Comparison of ENCODE assay signal across 25 cellular contexts in the genomic region with DNA sequence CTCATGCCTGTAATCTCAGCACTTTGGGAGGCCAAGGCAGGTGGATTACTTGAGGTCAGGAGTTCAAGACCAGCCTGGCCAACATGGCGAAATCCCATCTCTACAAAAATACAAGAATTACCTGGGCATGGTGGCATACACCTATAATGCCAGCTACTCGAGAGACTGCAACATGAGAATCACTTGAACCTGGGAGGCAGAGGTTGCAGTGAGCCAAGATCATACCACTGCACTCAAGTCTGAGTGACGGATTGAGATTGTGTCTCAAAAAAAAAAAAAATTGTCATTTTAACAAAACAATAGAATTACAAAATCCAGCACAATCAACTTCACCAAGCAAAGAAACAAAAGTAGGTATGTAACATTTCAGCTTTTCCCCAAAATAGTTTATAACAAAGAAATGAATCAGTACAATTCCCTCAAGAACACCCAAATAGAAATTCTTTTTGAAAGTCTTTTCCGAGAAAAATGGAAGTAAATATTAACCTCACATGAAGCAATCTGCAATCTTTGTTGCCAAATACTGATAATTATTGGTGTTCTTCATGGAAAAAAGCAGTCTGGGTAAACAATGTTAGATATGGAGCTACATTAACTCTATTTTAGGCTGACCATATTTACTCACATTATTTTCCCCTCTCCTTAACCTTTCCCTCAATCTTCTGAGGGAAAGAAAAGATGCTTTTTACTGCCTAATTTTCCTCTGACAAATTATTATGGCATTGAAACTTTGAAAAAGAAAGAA.
"Had no signal": no experiment of that assay in that cellular context is flagged by ENCODE, and none has a peak within 500 bp of the region (broad histone marks: within the 10 kb centered on the region; RNA-seq: fewer than 3 reads in every experiment).

No MANE protein-coding gene starts in this region.

- H3K36me3 ChIP-seq: colonic mucosa, esophagus muscularis mucosa, gastroesophageal sphincter, heart left ventricle, neural progenitor cell, thoracic aorta, tibial nerve, upper lobe of left lung had no signal

- H3K27ac ChIP-seq: colonic mucosa, esophagus muscularis mucosa, foreskin keratinocyte, gastroesophageal sphincter, heart left ventricle, neural progenitor cell, psoas muscle, thoracic aorta, tibial nerve, upper lobe of left lung had no signal

- H3K27me3 ChIP-seq: colonic mucosa, esophagus muscularis mucosa, foreskin keratinocyte, gastroesophageal sphincter, neural progenitor cell, tibial nerve, upper lobe of left lung had no signal

- FAIRE-seq: endothelial cell of umbilical vein, small intestine, urothelium cell line had no signal

- H3K9ac ChIP-seq: neural progenitor cell had no signal

- DNase-seq: colonic mucosa; dermis blood vessel endothelial cell; effector memory CD4-positive, alpha-beta T cell; foreskin keratinocyte; heart left ventricle; hippocampal formation; islet precursor cell; mesenchymal stem cell; mucosa of descending colon; naive B cell; posterior cingulate gyrus; psoas muscle; right cardiac atrium; small intestine; stimulated activated CD4-positive, alpha-beta T cell treated with anti-CD3 and anti-CD28 coated beads, Interleukin-15, amount 100 ng/mL, for 24 hours; stimulated activated CD4-positive, alpha-beta T cell treated with anti-CD3 and anti-CD28 coated beads, Interleukin-2, amount 100 ng/mL, for 48 hours; stimulated activated naive B cell treated with anti-CD40 and anti-IgM and Interleukin-4, amounts not matched to agents 10 μg/mL and 1 μg/mL and 100 μg/mL, for 72 hours; upper lobe of left lung had no signal

- H3K9me3 ChIP-seq: colonic mucosa, esophagus muscularis mucosa, gastroesophageal sphincter, mucosa of descending colon, psoas muscle, thoracic aorta, tibial nerve, upper lobe of left lung had no signal

- H3K4me3 ChIP-seq: colonic mucosa, esophagus muscularis mucosa, gastroesophageal sphincter, heart left ventricle, mucosa of descending colon, neural progenitor cell, psoas muscle, thoracic aorta, tibial nerve, upper lobe of left lung had no signal

- ATAC-seq: foreskin keratinocyte; gastroesophageal sphincter; heart left ventricle; mucosa of descending colon; psoas muscle; right cardiac atrium; stimulated activated naive B cell treated with anti-CD40 and anti-IgM and Interleukin-4, amounts not matched to agents 10 μg/mL and 1 μg/mL and 100 μg/mL, for 72 hours had no signal

- H3K4me1 ChIP-seq: colonic mucosa, esophagus muscularis mucosa, foreskin keratinocyte, gastroesophageal sphincter, heart left ventricle, psoas muscle, tibial nerve, upper lobe of left lung had no signal
